1 cellular context compared by ENCODE assay signal in the genomic region with DNA sequence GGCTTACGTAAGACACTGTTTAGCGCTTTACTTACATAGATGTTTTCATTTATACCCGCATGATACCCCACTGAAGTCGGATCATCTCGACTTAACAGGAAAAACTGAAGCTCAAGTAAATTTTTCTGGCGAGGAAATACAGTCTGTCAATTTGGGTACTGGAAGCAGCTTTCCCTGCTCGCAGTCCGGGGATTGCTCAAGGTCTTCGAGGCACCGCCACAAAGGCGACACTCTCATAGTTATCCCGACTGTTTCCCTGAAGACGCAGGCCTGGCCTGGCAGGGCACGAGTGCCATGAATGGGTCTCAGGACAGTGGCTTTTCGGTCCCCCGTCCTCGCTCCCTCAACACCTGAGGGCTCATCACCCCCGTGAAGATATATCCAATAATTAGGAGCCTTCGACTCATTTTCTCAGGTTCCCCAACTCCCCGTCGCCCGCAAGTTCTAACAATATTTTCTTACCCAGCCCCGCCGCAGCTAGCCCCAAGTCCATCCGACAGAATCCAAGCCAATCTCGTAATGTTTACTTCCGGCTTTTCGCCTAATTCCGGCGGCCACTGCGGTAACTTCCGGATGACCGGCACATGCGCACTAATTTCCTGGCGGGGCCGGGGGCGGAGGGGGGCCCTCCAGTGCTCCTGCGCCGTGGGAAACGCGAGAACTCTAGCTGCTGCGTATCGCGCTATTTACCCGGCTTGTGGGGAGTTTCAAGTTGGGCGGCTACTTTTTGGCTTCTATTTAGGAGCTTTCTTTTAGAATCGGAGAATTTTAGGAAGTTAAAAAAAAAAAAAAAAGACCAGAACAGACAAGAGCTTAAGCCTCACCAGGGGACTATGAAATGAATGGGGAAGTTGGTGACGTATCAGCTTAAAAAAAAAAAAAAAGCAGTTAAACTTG.
TF ChIP-seq lines count a peak whose summit lies in the region.

A gene (minus strand): TSS at position 521 of the 897 bp plus-strand sequence. CDS start 3,787 bp downstream, outside the sequence.

TF ChIP-seq in SK-N-SH, 30 proteins besides CTCF, POLR2A, EP300 and RAD21 (continued from another document):
- TF ChIP-seq, protein P1, sequence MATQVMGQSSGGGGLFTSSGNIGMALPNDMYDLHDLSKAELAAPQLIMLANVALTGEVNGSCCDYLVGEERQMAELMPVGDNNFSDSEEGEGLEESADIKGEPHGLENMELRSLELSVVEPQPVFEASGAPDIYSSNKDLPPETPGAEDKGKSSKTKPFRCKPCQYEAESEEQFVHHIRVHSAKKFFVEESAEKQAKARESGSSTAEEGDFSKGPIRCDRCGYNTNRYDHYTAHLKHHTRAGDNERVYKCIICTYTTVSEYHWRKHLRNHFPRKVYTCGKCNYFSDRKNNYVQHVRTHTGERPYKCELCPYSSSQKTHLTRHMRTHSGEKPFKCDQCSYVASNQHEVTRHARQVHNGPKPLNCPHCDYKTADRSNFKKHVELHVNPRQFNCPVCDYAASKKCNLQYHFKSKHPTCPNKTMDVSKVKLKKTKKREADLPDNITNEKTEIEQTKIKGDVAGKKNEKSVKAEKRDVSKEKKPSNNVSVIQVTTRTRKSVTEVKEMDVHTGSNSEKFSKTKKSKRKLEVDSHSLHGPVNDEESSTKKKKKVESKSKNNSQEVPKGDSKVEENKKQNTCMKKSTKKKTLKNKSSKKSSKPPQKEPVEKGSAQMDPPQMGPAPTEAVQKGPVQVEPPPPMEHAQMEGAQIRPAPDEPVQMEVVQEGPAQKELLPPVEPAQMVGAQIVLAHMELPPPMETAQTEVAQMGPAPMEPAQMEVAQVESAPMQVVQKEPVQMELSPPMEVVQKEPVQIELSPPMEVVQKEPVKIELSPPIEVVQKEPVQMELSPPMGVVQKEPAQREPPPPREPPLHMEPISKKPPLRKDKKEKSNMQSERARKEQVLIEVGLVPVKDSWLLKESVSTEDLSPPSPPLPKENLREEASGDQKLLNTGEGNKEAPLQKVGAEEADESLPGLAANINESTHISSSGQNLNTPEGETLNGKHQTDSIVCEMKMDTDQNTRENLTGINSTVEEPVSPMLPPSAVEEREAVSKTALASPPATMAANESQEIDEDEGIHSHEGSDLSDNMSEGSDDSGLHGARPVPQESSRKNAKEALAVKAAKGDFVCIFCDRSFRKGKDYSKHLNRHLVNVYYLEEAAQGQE (IDR thresholded peaks at IDR 0.05; ENCODE audit: low read depth, low read length), result 0 out of 2 replicates have a peak, but pooled peaks have one; percentile 32
- no peak for TF ChIP-seq YY1 (IDR thresholded peaks at IDR 0.05; ENCODE audit: low read depth)
- TF ChIP-seq RXRA (IDR thresholded peaks at IDR 0.05; ENCODE audit: borderline replicate concordance, low read depth), result no peak
- TF ChIP-seq, protein P2, sequence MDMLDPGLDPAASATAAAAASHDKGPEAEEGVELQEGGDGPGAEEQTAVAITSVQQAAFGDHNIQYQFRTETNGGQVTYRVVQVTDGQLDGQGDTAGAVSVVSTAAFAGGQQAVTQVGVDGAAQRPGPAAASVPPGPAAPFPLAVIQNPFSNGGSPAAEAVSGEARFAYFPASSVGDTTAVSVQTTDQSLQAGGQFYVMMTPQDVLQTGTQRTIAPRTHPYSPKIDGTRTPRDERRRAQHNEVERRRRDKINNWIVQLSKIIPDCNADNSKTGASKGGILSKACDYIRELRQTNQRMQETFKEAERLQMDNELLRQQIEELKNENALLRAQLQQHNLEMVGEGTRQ (IDR thresholded peaks at IDR 0.05; ENCODE audit: borderline replicate concordance, low read depth, low read length), result no peak
- no peak for TF ChIP-seq TEAD4 (IDR thresholded peaks at IDR 0.05; ENCODE audit: borderline replicate concordance, insufficient read depth)
- TF ChIP-seq, protein P3, sequence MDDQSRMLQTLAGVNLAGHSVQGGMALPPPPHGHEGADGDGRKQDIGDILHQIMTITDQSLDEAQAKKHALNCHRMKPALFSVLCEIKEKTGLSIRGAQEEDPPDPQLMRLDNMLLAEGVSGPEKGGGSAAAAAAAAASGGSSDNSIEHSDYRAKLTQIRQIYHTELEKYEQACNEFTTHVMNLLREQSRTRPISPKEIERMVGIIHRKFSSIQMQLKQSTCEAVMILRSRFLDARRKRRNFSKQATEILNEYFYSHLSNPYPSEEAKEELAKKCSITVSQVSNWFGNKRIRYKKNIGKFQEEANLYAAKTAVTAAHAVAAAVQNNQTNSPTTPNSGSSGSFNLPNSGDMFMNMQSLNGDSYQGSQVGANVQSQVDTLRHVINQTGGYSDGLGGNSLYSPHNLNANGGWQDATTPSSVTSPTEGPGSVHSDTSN (IDR thresholded peaks at IDR 0.05), result no peak
- no peak for TF ChIP-seq GATA2 (CRISPR knock-in tag; IDR thresholded peaks at IDR 0.05)
TF ChIP-seq in SK-N-SH: peak in this region for 13.
